5 cellular contexts compared by ENCODE assay signal in genomic region chr19:55008189-55008588, GRCh38. TPM values are rescaled to one million over a fixed set of nuclear protein-coding genes. Genes with fewer than 3 reads are reported as not detected.
"Had no signal": no experiment of that assay in that cellular context is flagged by ENCODE, and none has a peak within 500 bp of the region (broad histone marks: within the 10 kb centered on the region; RNA-seq: fewer than 3 reads in every experiment).

No MANE protein-coding gene starts in this region.

RNA-seq across cellular contexts. Expression of gene GP6, which starts 29.9 kb away (rescaled TPM):
- total RNA-seq: activated B cell treated with CpG ODN at 0.5 μM for 24 hours, breast epithelium, esophagus squamous epithelium, glomerular endothelial cell, osteoblast had no signal
